13 cellular contexts compared by ENCODE assay signal in genomic region chr2:225207026-225207425, GRCh38.
DNase-seq lines count a peak whose midpoint lies in the region; ATAC-seq lines count a peak whose summit lies in the region.
"Had no signal": no experiment of that assay in that cellular context is flagged by ENCODE, and none has a peak within 500 bp of the region (broad histone marks: within the 10 kb centered on the region; RNA-seq: fewer than 3 reads in every experiment).

No MANE protein-coding gene starts in this region.

- ATAC-seq in GM18861 (IDR thresholded peaks at IDR 0.05; ENCODE audit: unreplicated experiment) (peak; percentile 13), HG03442 (IDR thresholded peaks at IDR 0.05; ENCODE audit: unreplicated experiment) (no peak), GM19351 (IDR thresholded peaks at IDR 0.05; ENCODE audit: unreplicated experiment) (no peak)
- ATAC-seq: PC-3 had no signal

- peak; percentile 89 for DNase-seq in NCI-H2227 (lab: John Stamatoyannopoulos, UW; ENCODE audit: unreplicated experiment)
- DNase-seq in SHP77 treated with DMSO at 0.1 percent for 48 hours (lab: John Stamatoyannopoulos, UW), result peak; percentile 28
- peak; percentile 9 for DNase-seq in pons (ENCODE audit: low spot score)
- DNase-seq in NK-92 treated with Interleukin-12 subunit alpha and Interleukin-12 subunit beta, amount 100 ng/mL, for 24 hours (lab: John Stamatoyannopoulos, UW), result no peak
- DNase-seq: DMS53, Kasumi-1, MM.1S, NCI-H1092 treated with DMSO at 0.1 percent for 48 hours, NCI-H526 treated with DMSO at 0.1 percent for 48 hours, PC-3 had no signal
